ENCODE assay signal across 7 cellular contexts in the genomic region with DNA sequence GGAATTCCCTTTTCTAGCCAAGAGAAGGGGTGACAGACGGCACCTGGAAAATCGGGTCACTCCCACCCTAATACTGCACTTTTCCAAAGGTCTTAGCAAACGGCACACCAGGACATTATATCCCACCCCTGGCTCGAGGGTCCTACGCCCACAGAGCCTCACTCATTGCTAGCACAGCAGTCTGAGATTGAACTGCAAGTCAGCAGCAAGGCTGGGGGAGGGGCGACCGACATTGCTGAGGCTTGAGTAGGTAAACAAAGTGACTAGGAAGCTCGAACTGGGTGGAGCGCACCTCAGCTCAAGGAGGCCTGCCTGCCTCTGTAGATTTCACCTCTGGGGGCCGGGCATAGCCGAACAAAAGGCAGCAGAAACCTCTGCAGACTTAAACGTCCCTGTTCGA.
A peak's percentile ranks its signal among the peaks of the same experiment; 100 is the strongest.
DNase-seq lines count a peak whose midpoint lies in the region; ATAC-seq, FAIRE-seq and TF ChIP-seq lines count a peak whose summit lies in the region.
"Not testable (repeated sequence)": the region's sequence is repeated elsewhere in the genome, so short reads cannot be mapped to it uniquely, and the experiment has no call there.

No MANE protein-coding gene starts in this region.

- H3K27me3 ChIP-seq in right cardiac atrium (ENCODE audit: control insufficient read depth, insufficient read depth); lower lobe of right lung (ENCODE audit: low read depth): not testable (repeated sequence)

- 98% methylated on average over 13 of the region's 13 CpGs for WGBS in right cardiac atrium

- DNase-seq in ELF-1 (ENCODE audit: low read depth, low spot score) (peak; percentile 5), Right ventricle myocardium superior (peak; percentile 32), left cardiac atrium (peak; percentile 19), left ventricle myocardium superior (peak; percentile 22), right cardiac atrium (peak; percentile 7 to 42 (median 19)), kidney (peak; percentile 45), lower lobe of right lung (peak; percentile 35)

- intact Hi-C loops in Right ventricle myocardium superior (cut with DNase I); left cardiac atrium (cut with DNase I); left ventricle myocardium superior (cut with micrococcal nuclease); right cardiac atrium (cut with DNase I); kidney (cut with DNase I); lower lobe of right lung (cut with DNase I): not testable (repeated sequence)

- H3K4me3 ChIP-seq in right cardiac atrium (ENCODE audit: low read length); kidney (ENCODE audit: low read length in 2 of 2); lower lobe of right lung: not testable (repeated sequence)

- not testable (repeated sequence) for TF ChIP-seq CTCF in kidney (IDR thresholded peaks at IDR 0.05; ENCODE audit: borderline replicate concordance, extremely low read depth, insufficient read depth); lower lobe of right lung (IDR thresholded peaks at IDR 0.05)

- not testable (repeated sequence) for FAIRE-seq in kidney (lab: Jason Lieb, UNC)

- H3K9ac ChIP-seq in kidney (ENCODE audit: low read length in 2 of 2) = not testable (repeated sequence)

- not testable (repeated sequence) for H3K36me3 ChIP-seq in kidney (ENCODE audit: control insufficient read depth in 1 of 2, insufficient read depth in 2 of 2, low read length in 2 of 2); lower lobe of right lung

- not testable (repeated sequence) for H3K4me1 ChIP-seq in right cardiac atrium (ENCODE audit: control insufficient read depth, insufficient read depth, low read length); kidney (ENCODE audit: control insufficient read depth in 1 of 2, insufficient read depth in 1 of 2, low read depth in 1 of 2, low read length in 2 of 2); lower lobe of right lung

- ATAC-seq in Right ventricle myocardium superior (ENCODE audit: poor library complexity); left cardiac atrium; left ventricle myocardium superior; right cardiac atrium; lower lobe of right lung: not testable (repeated sequence)

- H3K27ac ChIP-seq in right cardiac atrium (ENCODE audit: low read length); kidney (ENCODE audit: low read depth in 2 of 2, low read length in 2 of 2); lower lobe of right lung: not testable (repeated sequence)

- H3K9me3 ChIP-seq in right cardiac atrium (ENCODE audit: control insufficient read depth, low read length); kidney (ENCODE audit: control insufficient read depth in 1 of 2, low read length in 2 of 2); lower lobe of right lung: not testable (repeated sequence)
